8 cellular contexts compared by ENCODE assay signal in the genomic region with DNA sequence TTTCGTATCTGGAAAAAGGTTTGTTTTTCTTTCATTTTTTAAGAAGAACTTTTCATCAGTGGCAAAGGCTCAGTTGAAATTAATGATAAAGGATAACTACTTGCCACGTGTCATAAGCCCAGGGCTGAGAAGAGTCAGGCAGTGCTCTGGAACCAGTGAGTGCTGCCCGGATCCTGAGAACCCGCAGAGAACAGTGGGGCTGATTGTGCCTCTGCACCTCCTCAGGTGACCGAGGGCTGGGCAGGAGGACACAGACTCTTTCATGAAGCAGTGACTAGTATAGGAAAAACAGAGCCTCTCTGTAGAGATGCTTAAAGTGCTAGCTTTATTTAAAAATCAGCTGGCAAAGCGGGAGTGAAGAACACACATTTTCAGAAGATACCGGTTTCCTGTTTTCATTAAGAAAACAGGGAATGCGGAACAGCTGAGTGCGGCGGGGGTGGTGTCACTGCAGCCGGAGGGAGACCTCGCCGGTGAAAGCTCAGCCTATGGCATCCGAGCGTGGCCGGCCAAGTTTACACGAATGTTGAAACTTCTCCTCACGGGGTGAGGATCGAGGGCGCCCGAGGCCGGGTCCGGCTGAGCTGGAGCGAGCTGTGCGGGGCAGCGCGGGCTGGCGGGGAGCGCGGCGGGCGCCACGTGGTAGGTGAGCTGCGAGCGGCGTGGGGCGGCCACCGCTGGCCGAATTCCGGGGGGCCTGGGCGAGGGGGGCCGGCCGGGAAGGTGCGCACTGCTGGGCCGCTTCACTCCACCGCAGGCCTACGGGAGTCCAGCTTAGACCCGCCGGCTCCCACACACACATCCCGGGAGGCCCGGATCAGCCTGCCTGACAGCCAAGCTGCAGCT.
A peak's percentile ranks its signal among the peaks of the same experiment; 100 is the strongest.
DNase-seq lines count a peak whose midpoint lies in the region; ATAC-seq and TF ChIP-seq lines count a peak whose summit lies in the region.

No MANE protein-coding gene starts in this region.

- H3K9me3 Mint-ChIP-seq in activated T-helper 17 cell treated with anti-CD3 and anti-CD28 coated beads, Interleukin-2, amount 50 U/mL, for 72 hours: no peaks in the 10 kb centered on the region

- H3K4me3 Mint-ChIP-seq in activated T-helper 17 cell treated with anti-CD3 and anti-CD28 coated beads, Interleukin-2, amount 50 U/mL, for 72 hours: peak overlapping the region; percentile 86

- H3K27me3 ChIP-seq in muscle layer of duodenum (ENCODE audit: low read depth, low read length): no peaks in the 10 kb centered on the region
- H3K27me3 ChIP-seq in thoracic aorta (replicated peaks; ENCODE audit: insufficient read depth): no peaks in the 10 kb centered on the region

- peaks cover 27% of the 10 kb centered on the region for H3K27me3 Mint-ChIP-seq in activated T-helper 17 cell treated with anti-CD3 and anti-CD28 coated beads, Interleukin-2, amount 50 U/mL, for 72 hours

- H3K36me3 ChIP-seq in muscle layer of duodenum (ENCODE audit: control insufficient read depth in 1 of 2, insufficient read depth in 2 of 2, low read length in 2 of 2) (peaks cover 9 to 13% of the 10 kb centered on the region in 2 donors), thoracic aorta (peaks cover 12% of the 10 kb centered on the region)

- ATAC-seq in GM18511 (IDR thresholded peaks at IDR 0.05; ENCODE audit: unreplicated experiment) (peak; percentile 49), thoracic aorta (ENCODE audit: insufficient number of reproducible peaks, low FRiP score, low read depth) (peak; percentile 23), HG02798 (IDR thresholded peaks at IDR 0.05; ENCODE audit: poor library complexity, unreplicated experiment) (no peak)
- ATAC-seq in activated T-helper 17 cell treated with anti-CD3 and anti-CD28 coated beads, Interleukin-2, amount 50 U/mL, for 72 hours (replicated peaks): peak; percentile 83

- H3K9me3 ChIP-seq in muscle layer of duodenum (ENCODE audit: control insufficient read depth in 1 of 2, low read length in 2 of 2): no peaks in the 10 kb centered on the region
- H3K9me3 ChIP-seq in thoracic aorta: no peaks in the 10 kb centered on the region

- DNase-seq in NCI-H226 (peak; percentile 68), fibroblast of peridontal ligament (ENCODE audit: extremely low read depth) (peak; percentile 65), thoracic aorta (ENCODE audit: low spot score) (peak; percentile 53), NCI-H2107 treated with DMSO at 0.1 percent for 48 hours (lab: John Stamatoyannopoulos, UW; ENCODE audit: unreplicated experiment) (no peak)

- H3K27ac Mint-ChIP-seq in activated T-helper 17 cell treated with anti-CD3 and anti-CD28 coated beads, Interleukin-2, amount 50 U/mL, for 72 hours: peak overlapping the region; percentile 49

- H3K4me3 ChIP-seq in muscle layer of duodenum (ENCODE audit: low read depth in 1 of 2, low read length in 2 of 2) (peak overlapping the region; percentile 57 to 80), thoracic aorta (peak overlapping the region; percentile 77)

- TF ChIP-seq CTCF in thoracic aorta (IDR thresholded peaks at IDR 0.05): no peak

- peaks cover 4% of the 10 kb centered on the region for H3K4me1 Mint-ChIP-seq in activated T-helper 17 cell treated with anti-CD3 and anti-CD28 coated beads, Interleukin-2, amount 50 U/mL, for 72 hours

- H3K4me1 ChIP-seq in muscle layer of duodenum (ENCODE audit: control insufficient read depth in 1 of 2, insufficient read depth in 2 of 2, low read length in 2 of 2) (peaks cover 3 to 14% of the 10 kb centered on the region in 2 donors), thoracic aorta (ENCODE audit: control insufficient read depth in 1 of 2, low read depth in 2 of 2) (peaks cover 48 to 76% of the 10 kb centered on the region in 2 donors)

- peaks cover 5% of the 10 kb centered on the region for H3K36me3 Mint-ChIP-seq in activated T-helper 17 cell treated with anti-CD3 and anti-CD28 coated beads, Interleukin-2, amount 50 U/mL, for 72 hours (ENCODE audit: low read depth)

- H3K27ac ChIP-seq in muscle layer of duodenum (ENCODE audit: low read length) (peak overlapping the region; percentile 85), thoracic aorta (peak overlapping the region; percentile 89 to 91)
